Comparison of ENCODE assay signal across 17 cellular contexts in the genomic region with DNA sequence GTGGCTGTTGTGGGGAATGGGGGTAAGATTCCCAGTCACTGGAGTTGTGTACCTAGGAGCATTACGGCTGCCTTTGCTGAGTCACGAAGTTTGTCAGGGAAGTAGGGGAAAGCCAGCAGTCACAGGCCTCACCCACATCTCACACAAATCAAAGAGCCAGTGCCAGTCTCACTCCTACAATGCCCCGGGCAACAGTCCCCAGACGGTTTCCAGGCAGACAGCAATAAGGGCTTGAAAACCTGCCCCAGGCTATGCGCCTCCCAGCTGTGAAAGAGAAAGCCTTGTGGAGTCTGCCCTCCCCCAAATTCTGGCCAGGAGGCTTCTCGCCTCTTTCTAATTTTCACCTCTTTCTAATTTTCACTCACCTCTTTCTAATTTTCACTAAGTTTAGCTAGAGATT.
A peak's percentile ranks its signal among the peaks of the same experiment; 100 is the strongest.
DNase-seq lines count a peak whose midpoint lies in the region; ATAC-seq and TF ChIP-seq lines count a peak whose summit lies in the region.
"Had no signal": no experiment of that assay in that cellular context is flagged by ENCODE, and none has a peak within 500 bp of the region (broad histone marks: within the 10 kb centered on the region; RNA-seq: fewer than 3 reads in every experiment).

No MANE protein-coding gene starts in this region.

- no peaks in the 10 kb centered on the region for H3K36me3 ChIP-seq in hepatocyte (replicated peaks; ENCODE audit: insufficient read depth, low read depth)
- no peaks in the 10 kb centered on the region for H3K36me3 ChIP-seq in suprapubic skin
- H3K36me3 ChIP-seq: SJCRH30 had no signal

- no peaks in the 10 kb centered on the region for H3K27me3 ChIP-seq in hepatocyte
- H3K27me3 ChIP-seq in suprapubic skin: no peaks in the 10 kb centered on the region
- H3K27me3 ChIP-seq: SJCRH30 had no signal

- no peak overlapping the region for H3K4me3 Mint-ChIP-seq in neural crest cell

- H3K9me3 Mint-ChIP-seq in neural crest cell: peaks cover 15% of the 10 kb centered on the region

- H3K27ac ChIP-seq in hepatocyte: no peak overlapping the region
- H3K27ac ChIP-seq in suprapubic skin: no peak overlapping the region
- H3K27ac ChIP-seq: SJCRH30 had no signal

- TF ChIP-seq CTCF in epithelial cell of esophagus (IDR thresholded peaks at IDR 0.05; ENCODE audit: insufficient read depth, low read depth, low read length, missing control alignments) (no peak), neural crest cell (conservative IDR thresholded peaks at IDR 0.05) (no peak), hepatocyte (IDR thresholded peaks at IDR 0.05; ENCODE audit: poor library complexity) (no peak), suprapubic skin (IDR thresholded peaks at IDR 0.05) (no peak), foreskin fibroblast (IDR thresholded peaks at IDR 0.05; ENCODE audit: low read depth, low read length) (no peak)

- no peaks in the 10 kb centered on the region for H3K79me2 ChIP-seq in hepatocyte

- H3K4me1 ChIP-seq in hepatocyte (ENCODE audit: insufficient read depth) (no peaks in the 10 kb centered on the region), suprapubic skin (no peaks in the 10 kb centered on the region)
- H3K4me1 ChIP-seq: Caco-2, SJCRH30 had no signal

- no peaks in the 10 kb centered on the region for H3K9me2 ChIP-seq in hepatocyte (replicated peaks; ENCODE audit: insufficient read depth)

- H3K9me3 ChIP-seq in hepatocyte (ENCODE audit: low read depth): no peaks in the 10 kb centered on the region
- H3K9me3 ChIP-seq in suprapubic skin: peaks cover 5% of the 10 kb centered on the region
- H3K9me3 ChIP-seq: SJCRH30 had no signal

- H3K4me3 ChIP-seq in epithelial cell of esophagus (ENCODE audit: low read length) (no peak overlapping the region), hepatocyte (no peak overlapping the region), suprapubic skin (no peak overlapping the region), foreskin fibroblast (ENCODE audit: low read depth in 1 of 2, low read length in 2 of 2) (no peak overlapping the region)
- H3K4me3 ChIP-seq: SJCRH30 had no signal

- no peak for TF ChIP-seq POLR2A in suprapubic skin (IDR thresholded peaks at IDR 0.05)

- peak; percentile 1 for DNase-seq in NCI-H345 (lab: John Stamatoyannopoulos, UW)
- DNase-seq in NCI-H345 treated with DMSO at 0.1 percent for 48 hours (lab: John Stamatoyannopoulos, UW; ENCODE audit: unreplicated experiment): no peak
- peak; percentile 1 for DNase-seq in epithelial cell of esophagus (ENCODE audit: low read depth)
- DNase-seq in neural crest cell (ENCODE audit: low read depth, low spot score): no peak
- no peak for DNase-seq in hepatocyte (ENCODE audit: low spot score)
- no peak for DNase-seq in suprapubic skin (ENCODE audit: low spot score in 2 of 2)
- no peak for DNase-seq in foreskin fibroblast
- DNase-seq: Caco-2, DMS53, NCI-H1694, NCI-H2107, NCI-H510A treated with DMSO at 0.1 percent for 48 hours, OCI-M1, RPMI8226, SJCRH30 had no signal

- no peaks in the 10 kb centered on the region for H4K20me1 ChIP-seq in hepatocyte (ENCODE audit: insufficient read depth, poor library complexity, severe bottlenecking)

- no peak for TF ChIP-seq EP300 in suprapubic skin (IDR thresholded peaks at IDR 0.05)

- WGBS in hepatocyte (ENCODE audit: low lambda C conversion rate, missing lambda C conversion rate): 79% methylated on average over 6 of the region's 6 CpGs
- WGBS in suprapubic skin: 67% methylated on average over 6 of the region's 6 CpGs

- peaks cover 16% of the 10 kb centered on the region for H3K36me3 Mint-ChIP-seq in neural crest cell (ENCODE audit: low read depth)

- no peak for ATAC-seq in HG02852 (IDR thresholded peaks at IDR 0.05; ENCODE audit: unreplicated experiment)
- ATAC-seq: HCT116 had no signal

- no peaks in the 10 kb centered on the region for H3K27me3 Mint-ChIP-seq in neural crest cell (ENCODE audit: low read depth)

- peak overlapping the region; percentile 28 for H3K27ac Mint-ChIP-seq in neural crest cell (ENCODE audit: unreplicated experiment)

- H2AFZ ChIP-seq in hepatocyte: no peak overlapping the region

- no peak overlapping the region for H3K4me2 ChIP-seq in hepatocyte

- no peaks in the 10 kb centered on the region for H3K4me1 Mint-ChIP-seq in neural crest cell

Comparison
In these comparisons a context has a peak if more than half of its experiments do, and no peak if none do; other contexts are left out.
1. DNase-seq: peak in NCI-H345 (single experiment) and epithelial cell of esophagus (single experiment); none in NCI-H345 treated with DMSO at 0.1 percent for 48 hours (single experiment), neural crest cell (single experiment), hepatocyte (single experiment), suprapubic skin (0 of 2) and foreskin fibroblast (0 of 2).